ENCODE assay signal across 28 cellular contexts in the genomic region with DNA sequence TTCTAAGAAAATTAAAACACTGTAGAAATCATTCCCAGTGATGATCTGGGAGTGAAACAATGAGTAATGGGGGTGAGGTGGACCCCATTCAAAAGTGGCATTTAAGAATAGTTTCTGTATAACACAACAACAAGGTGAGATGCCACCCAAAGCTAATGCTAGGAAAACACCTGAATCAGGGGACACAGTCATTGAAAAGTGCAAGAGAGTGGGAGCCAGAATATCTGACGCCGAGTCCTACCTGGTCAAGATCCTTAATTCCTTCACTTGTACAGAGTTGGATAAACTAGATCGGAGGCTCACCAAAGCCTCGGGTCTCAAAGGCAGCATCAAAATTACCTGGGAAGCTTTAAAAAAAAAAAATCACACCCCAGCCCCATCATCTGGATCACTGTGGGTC. TPM values are rescaled to one million over a fixed set of nuclear protein-coding genes. Genes with fewer than 3 reads are reported as not detected.
"Had no signal": no experiment of that assay in that cellular context is flagged by ENCODE, and none has a peak within 500 bp of the region (broad histone marks: within the 10 kb centered on the region; RNA-seq: fewer than 3 reads in every experiment).

No MANE protein-coding gene starts in this region.

- ATAC-seq: naive thymus-derived CD4-positive, alpha-beta T cell; natural killer cell; psoas muscle; right cardiac atrium; sciatic nerve; stimulated activated effector memory CD8-positive, alpha-beta T cell treated with anti-CD3 and anti-CD28 coated beads, Interleukin-12 subunit alpha, Interleukin-12 subunit beta, amount 100 ng/mL, for 72 hours; stimulated activated naive B cell treated with anti-CD40 and anti-IgM and Interleukin-4, amounts not matched to agents 10 μg/mL and 1 μg/mL and 100 μg/mL, for 72 hours; upper lobe of right lung had no signal

- H3K27ac Mint-ChIP-seq: naive thymus-derived CD4-positive, alpha-beta T cell; natural killer cell; nephron; neural progenitor cell; progenitor cell of endocrine pancreas; stimulated activated effector memory CD8-positive, alpha-beta T cell treated with anti-CD3 and anti-CD28 coated beads, Interleukin-12 subunit alpha, Interleukin-12 subunit beta, amount 100 ng/mL, for 72 hours; stimulated activated naive B cell treated with anti-CD40 and anti-IgM and Interleukin-4, amounts not matched to agents 10 μg/mL and 1 μg/mL and 100 μg/mL, for 72 hours; stimulated activated naive CD8-positive, alpha-beta T cell treated with anti-CD3 and anti-CD28 coated beads, Interleukin-15, Interleukin-2, amounts not matched to agents 100 ng/mL and 50 ng/mL, for 24 hours; type B pancreatic cell had no signal

- H3K9ac ChIP-seq: neural progenitor cell, parathyroid adenoma had no signal

- H3K4me3 ChIP-seq: neural progenitor cell, ovary, psoas muscle, skin epidermis, stomach, thoracic aorta, thyroid gland, tibial nerve, upper lobe of right lung, uterus had no signal

- DNase-seq: naive thymus-derived CD4-positive, alpha-beta T cell; natural killer cell; occipital lobe; ovary; posterior cingulate gyrus; psoas muscle; right cardiac atrium; stimulated activated CD4-positive, alpha-beta T cell treated with anti-CD3 and anti-CD28 coated beads, Interleukin-15, amount 100 ng/mL, for 24 hours; stimulated activated CD4-positive, alpha-beta T cell treated with anti-CD3 and anti-CD28 coated beads, Interleukin-2, amount 100 ng/mL, for 24 hours; stimulated activated CD4-positive, alpha-beta T cell treated with anti-CD3 and anti-CD28 coated beads, Interleukin-2, amount 100 ng/mL, for 48 hours; stimulated activated CD4-positive, alpha-beta T cell treated with anti-CD3 and anti-CD28 coated beads, Interleukin-4, amount 100 ng/mL, for 24 hours; stimulated activated naive B cell treated with anti-CD40 and anti-IgM and Interleukin-4, amounts not matched to agents 10 μg/mL and 1 μg/mL and 100 μg/mL, for 72 hours; stimulated activated naive CD4-positive, alpha-beta T cell treated with Interleukin-2 at 50 U/mL for 16 hours; stomach; thyroid gland; upper lobe of right lung; uterus had no signal

- H3K36me3 Mint-ChIP-seq: natural killer cell; neural progenitor cell; stimulated activated effector memory CD8-positive, alpha-beta T cell treated with anti-CD3 and anti-CD28 coated beads, Interleukin-12 subunit alpha, Interleukin-12 subunit beta, amount 100 ng/mL, for 72 hours; stimulated activated naive B cell treated with anti-CD40 and anti-IgM and Interleukin-4, amounts not matched to agents 10 μg/mL and 1 μg/mL and 100 μg/mL, for 72 hours had no signal

- H3K4me2 ChIP-seq: neural progenitor cell had no signal

- H3K27ac ChIP-seq: neural progenitor cell, ovary, parathyroid adenoma, psoas muscle, skin epidermis, stomach, thoracic aorta, thyroid gland, tibial nerve, upper lobe of right lung, uterus had no signal

- H3K27me3 Mint-ChIP-seq: progenitor cell of endocrine pancreas; stimulated activated naive B cell treated with anti-CD40 and anti-IgM and Interleukin-4, amounts not matched to agents 10 μg/mL and 1 μg/mL and 100 μg/mL, for 72 hours; type B pancreatic cell had no signal

- H3K4me1 Mint-ChIP-seq: naive thymus-derived CD4-positive, alpha-beta T cell; natural killer cell; stimulated activated effector memory CD8-positive, alpha-beta T cell treated with anti-CD3 and anti-CD28 coated beads, Interleukin-12 subunit alpha, Interleukin-12 subunit beta, amount 100 ng/mL, for 72 hours; stimulated activated naive B cell treated with anti-CD40 and anti-IgM and Interleukin-4, amounts not matched to agents 10 μg/mL and 1 μg/mL and 100 μg/mL, for 72 hours had no signal

- H3K79me2 ChIP-seq: parathyroid adenoma had no signal

- H2AFZ ChIP-seq: neural progenitor cell, parathyroid adenoma had no signal

- H3K27me3 ChIP-seq: neural progenitor cell, ovary, stomach, thyroid gland, tibial nerve, upper lobe of right lung, uterus had no signal

- H3K9me3 ChIP-seq: ovary, psoas muscle, thoracic aorta, thyroid gland, tibial nerve, uterus had no signal

- H3K4me1 ChIP-seq: parathyroid adenoma, psoas muscle, tibial nerve, upper lobe of right lung, uterus had no signal

- H3K9me3 Mint-ChIP-seq: nephron had no signal

- H3K36me3 ChIP-seq: neural progenitor cell, ovary, stomach, thoracic aorta, thyroid gland, tibial nerve, upper lobe of right lung, uterus had no signal

- H3K4me3 Mint-ChIP-seq: naive thymus-derived CD4-positive, alpha-beta T cell; natural killer cell; nephron; neural progenitor cell; stimulated activated effector memory CD8-positive, alpha-beta T cell treated with anti-CD3 and anti-CD28 coated beads, Interleukin-12 subunit alpha, Interleukin-12 subunit beta, amount 100 ng/mL, for 72 hours; stimulated activated naive B cell treated with anti-CD40 and anti-IgM and Interleukin-4, amounts not matched to agents 10 μg/mL and 1 μg/mL and 100 μg/mL, for 72 hours; stimulated activated naive CD8-positive, alpha-beta T cell treated with anti-CD3 and anti-CD28 coated beads, Interleukin-15, Interleukin-2, amounts not matched to agents 100 ng/mL and 50 ng/mL, for 24 hours; type B pancreatic cell had no signal

RNA-seq across cellular contexts. Expression of gene TNFRSF21, which starts 17.7 kb away (rescaled TPM):
- polyA plus RNA-seq: naive thymus-derived CD4-positive, alpha-beta T cell had no signal
